12 cellular contexts compared by ENCODE assay signal in genomic region chr12:65925626-65926025, GRCh38.
DNase-seq lines count a peak whose midpoint lies in the region; ATAC-seq, FAIRE-seq and TF ChIP-seq lines count a peak whose summit lies in the region.
"Had no signal": no experiment of that assay in that cellular context is flagged by ENCODE, and none has a peak within 500 bp of the region (broad histone marks: within the 10 kb centered on the region; RNA-seq: fewer than 3 reads in every experiment).

No MANE protein-coding gene starts in this region.

- H3K4me3 ChIP-seq in gastrocnemius medialis = no peak overlapping the region
- H3K4me3 ChIP-seq: adrenal gland had no signal

- H3K4me1 ChIP-seq in gastrocnemius medialis = no peaks in the 10 kb centered on the region
- H3K4me1 ChIP-seq: adrenal gland had no signal

- ATAC-seq in GM18498 (IDR thresholded peaks at IDR 0.05; ENCODE audit: unreplicated experiment) (peak; percentile 50), GM21367 (IDR thresholded peaks at IDR 0.05; ENCODE audit: unreplicated experiment) (no peak), gastrocnemius medialis (no peak)
- ATAC-seq: activated CD8-positive, alpha-beta T cell treated with anti-CD3 and anti-CD28 coated beads, Interleukin-2, amount 10 ng/mL, durations not matched to agents 7 days and 5 days had no signal

- H3K27ac ChIP-seq in epithelial cell of prostate = peak overlapping the region; percentile 42
- no peak overlapping the region for H3K27ac ChIP-seq in gastrocnemius medialis
- H3K27ac ChIP-seq: adrenal gland had no signal

- no peak for TF ChIP-seq CTCF in gastrocnemius medialis (IDR thresholded peaks at IDR 0.05 in 4 of 5, conservative IDR thresholded peaks at IDR 0.05 in 1 of 5)

- in situ Hi-C loops in gastrocnemius medialis (cut with MboI; ENCODE audit: low sequenced_read_pairs in 4 of 4) = no loop called here

- H3K27me3 ChIP-seq in gastrocnemius medialis = no peaks in the 10 kb centered on the region
- H3K27me3 ChIP-seq: adrenal gland had no signal

- no peaks in the 10 kb centered on the region for H3K36me3 ChIP-seq in gastrocnemius medialis
- H3K36me3 ChIP-seq: adrenal gland had no signal

- intact Hi-C loops in gastrocnemius medialis (cut with DNase I; ENCODE audit: low total_unique reads) = loop anchor here (10.0 kb wide), 1 partner anchor 1921 kb away; no protein-coding TSS in a partner anchor

- no peaks in the 10 kb centered on the region for H3K9me3 ChIP-seq in gastrocnemius medialis
- H3K9me3 ChIP-seq: adrenal gland had no signal

- DNase-seq in NOMO-1 (lab: John Stamatoyannopoulos, UW; ENCODE audit: unreplicated experiment in 2 of 2) = peak; percentile 80 to 97
- DNase-seq in epithelial cell of prostate (ENCODE audit: low read depth, low spot score) = no peak
- peak; percentile 56 for DNase-seq in pons (ENCODE audit: low spot score)
- DNase-seq in EL = no peak
- DNase-seq in frontal cortex (ENCODE audit: low spot score in 2 of 2) = no peak
- no peak for DNase-seq in gastrocnemius medialis
- DNase-seq: activated CD8-positive, alpha-beta T cell treated with anti-CD3 and anti-CD28 coated beads, Interleukin-2, amount 10 ng/mL, durations not matched to agents 7 days and 5 days; midbrain had no signal

- no peak for TF ChIP-seq POLR2A in gastrocnemius medialis (IDR thresholded peaks at IDR 0.05)

- FAIRE-seq in frontal cortex (lab: Jason Lieb, UNC) = no peak
- FAIRE-seq: urothelium cell line had no signal

Comparison
In these comparisons a context has a peak if more than half of its experiments do, and no peak if none do; other contexts are left out.
1. DNase-seq: peak in NOMO-1 (2 of 2) and pons (single experiment); none in epithelial cell of prostate (single experiment), EL (single experiment), frontal cortex (0 of 2) and gastrocnemius medialis (0 of 2).